In genomic region chr9:92986175-92987110, GRCh38 we compare ENCODE assay signal across 1 cellular context.
TF ChIP-seq lines count a peak whose summit lies in the region.

No MANE protein-coding gene starts in this region.

TF ChIP-seq in K562, 482 proteins besides CTCF, POLR2A, EP300 and RAD21 (continued from another document):
- TF ChIP-seq, protein P1, sequence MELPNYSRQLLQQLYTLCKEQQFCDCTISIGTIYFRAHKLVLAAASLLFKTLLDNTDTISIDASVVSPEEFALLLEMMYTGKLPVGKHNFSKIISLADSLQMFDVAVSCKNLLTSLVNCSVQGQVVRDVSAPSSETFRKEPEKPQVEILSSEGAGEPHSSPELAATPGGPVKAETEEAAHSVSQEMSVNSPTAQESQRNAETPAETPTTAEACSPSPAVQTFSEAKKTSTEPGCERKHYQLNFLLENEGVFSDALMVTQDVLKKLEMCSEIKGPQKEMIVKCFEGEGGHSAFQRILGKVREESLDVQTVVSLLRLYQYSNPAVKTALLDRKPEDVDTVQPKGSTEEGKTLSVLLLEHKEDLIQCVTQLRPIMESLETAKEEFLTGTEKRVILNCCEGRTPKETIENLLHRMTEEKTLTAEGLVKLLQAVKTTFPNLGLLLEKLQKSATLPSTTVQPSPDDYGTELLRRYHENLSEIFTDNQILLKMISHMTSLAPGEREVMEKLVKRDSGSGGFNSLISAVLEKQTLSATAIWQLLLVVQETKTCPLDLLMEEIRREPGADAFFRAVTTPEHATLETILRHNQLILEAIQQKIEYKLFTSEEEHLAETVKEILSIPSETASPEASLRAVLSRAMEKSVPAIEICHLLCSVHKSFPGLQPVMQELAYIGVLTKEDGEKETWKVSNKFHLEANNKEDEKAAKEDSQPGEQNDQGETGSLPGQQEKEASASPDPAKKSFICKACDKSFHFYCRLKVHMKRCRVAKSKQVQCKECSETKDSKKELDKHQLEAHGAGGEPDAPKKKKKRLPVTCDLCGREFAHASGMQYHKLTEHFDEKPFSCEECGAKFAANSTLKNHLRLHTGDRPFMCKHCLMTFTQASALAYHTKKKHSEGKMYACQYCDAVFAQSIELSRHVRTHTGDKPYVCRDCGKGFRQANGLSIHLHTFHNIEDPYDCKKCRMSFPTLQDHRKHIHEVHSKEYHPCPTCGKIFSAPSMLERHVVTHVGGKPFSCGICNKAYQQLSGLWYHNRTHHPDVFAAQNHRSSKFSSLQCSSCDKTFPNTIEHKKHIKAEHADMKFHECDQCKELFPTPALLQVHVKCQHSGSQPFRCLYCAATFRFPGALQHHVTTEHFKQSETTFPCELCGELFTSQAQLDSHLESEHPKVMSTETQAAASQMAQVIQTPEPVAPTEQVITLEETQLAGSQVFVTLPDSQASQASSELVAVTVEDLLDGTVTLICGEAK (IDR thresholded peaks at IDR 0.05) = no peak
- TF ChIP-seq, protein P1 (CRISPR knock-in tag; IDR thresholded peaks at IDR 0.05) = no peak
